Comparison of ENCODE assay signal across 1 cellular context in the genomic region with DNA sequence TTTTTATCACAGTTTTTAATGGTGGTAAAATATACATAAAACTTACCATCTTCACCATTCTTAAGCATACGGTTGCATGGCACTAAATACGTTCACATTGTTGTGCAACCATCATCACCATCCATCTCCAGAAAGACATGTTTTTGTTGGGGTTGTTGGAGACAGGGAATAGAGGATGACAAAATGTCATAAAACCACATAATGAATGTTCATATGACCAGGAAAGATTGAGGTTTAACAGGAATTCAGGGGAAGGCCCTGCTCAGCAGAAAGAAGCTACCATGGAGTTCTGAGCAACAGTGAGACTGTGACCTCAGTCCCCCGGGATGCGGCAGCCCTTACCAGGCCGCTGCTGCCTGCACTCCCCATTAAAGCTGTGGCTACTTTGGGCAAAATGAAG.
TF ChIP-seq lines count a peak whose summit lies in the region.

No MANE protein-coding gene starts in this region.

TF ChIP-seq in GM23338, 12 proteins besides CTCF, POLR2A, EP300 and RAD21:
- TF ChIP-seq POLR2AphosphoS5 (IDR thresholded peaks at IDR 0.05; ENCODE audit: low read depth) (no peak), ZNF331 (CRISPR knock-in tag; IDR thresholded peaks at IDR 0.05; ENCODE audit: low read depth) (no peak)
TF ChIP-seq in GM23338: peak in this region for 0.
